Comparison of ENCODE assay signal across 15 cellular contexts in the genomic region with DNA sequence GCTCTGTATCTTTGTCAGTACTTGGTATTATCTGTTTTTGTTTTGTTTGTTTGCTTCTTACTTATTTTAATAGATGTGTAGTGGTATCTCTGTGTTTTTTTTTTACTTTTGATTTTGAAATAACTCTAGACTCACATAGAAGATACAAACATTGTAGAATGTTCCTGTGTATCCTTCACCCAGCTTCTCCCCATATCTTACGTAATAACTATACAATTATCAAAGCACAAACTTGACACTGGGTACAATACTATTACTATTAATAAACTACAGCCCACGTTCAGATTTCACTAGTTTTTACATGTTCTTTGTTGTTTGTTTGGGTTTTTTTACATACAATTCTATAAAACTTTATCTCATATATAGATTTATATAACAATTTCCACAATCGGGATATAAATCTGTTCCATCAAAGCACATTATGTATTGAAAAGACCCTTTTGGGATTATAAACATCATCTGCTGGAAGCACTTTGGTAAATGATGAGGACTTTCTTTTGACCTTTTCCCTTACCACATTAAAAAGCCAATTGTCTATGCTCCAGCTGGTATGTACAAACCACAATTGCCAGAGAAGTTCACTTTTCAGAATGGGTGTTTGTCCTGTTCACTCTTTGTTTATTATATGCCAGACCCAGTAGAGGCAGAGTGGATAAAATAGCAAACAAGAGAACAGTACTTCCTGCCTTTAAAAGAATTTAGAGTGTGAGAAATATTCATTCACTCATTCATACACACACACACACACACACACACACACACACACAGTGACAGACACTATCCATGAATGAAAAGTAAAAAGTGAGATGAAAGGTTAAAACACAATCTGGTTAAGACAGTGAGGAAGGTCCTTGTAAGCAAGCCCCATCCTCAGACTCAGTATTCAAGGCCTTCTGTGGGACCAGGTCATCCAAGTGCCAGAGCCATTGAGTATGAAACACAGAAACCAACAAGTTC.
DNase-seq lines count a peak whose midpoint lies in the region; ATAC-seq and TF ChIP-seq lines count a peak whose summit lies in the region.
"Had no signal": no experiment of that assay in that cellular context is flagged by ENCODE, and none has a peak within 500 bp of the region (broad histone marks: within the 10 kb centered on the region; RNA-seq: fewer than 3 reads in every experiment).

No MANE protein-coding gene starts in this region.

- H4K91ac ChIP-seq in mesenchymal stem cell (ENCODE audit: low read length), result no peak overlapping the region

- peaks cover 44 to 97% (median 83%) of the 10 kb centered on the region in 4 donors for H3K4me1 Mint-ChIP-seq in CD4-positive, CD25-positive, alpha-beta regulatory T cell
- H3K4me1 Mint-ChIP-seq in effector memory CD8-positive, alpha-beta T cell (ENCODE audit: low read depth in 2 of 2), result peaks cover 47 to 76% of the 10 kb centered on the region in 2 donors

- no peak overlapping the region for H4K8ac ChIP-seq in mesenchymal stem cell (ENCODE audit: low read length)

- no peaks in the 10 kb centered on the region for H3K27me3 ChIP-seq in CD4-positive, CD25-positive, alpha-beta regulatory T cell (ENCODE audit: control insufficient read depth, insufficient read depth, low read length)
- no peaks in the 10 kb centered on the region for H3K27me3 ChIP-seq in HCT116 (ENCODE audit: insufficient read depth, low read length)
- no peaks in the 10 kb centered on the region for H3K27me3 ChIP-seq in mesenchymal stem cell (ENCODE audit: control insufficient read depth in 1 of 2, insufficient read depth in 1 of 2, low read length in 2 of 2)
- H3K27me3 ChIP-seq: Peyer's patch had no signal

- H2BK12ac ChIP-seq in mesenchymal stem cell (ENCODE audit: low read length in 2 of 2), result no peak overlapping the region

- H3K4me2 ChIP-seq in HCT116 (ENCODE audit: low read length) (peak overlapping the region; percentile 48), mesenchymal stem cell (ENCODE audit: low read length, poor library complexity, severe bottlenecking) (no peak overlapping the region)

- no peak overlapping the region for H2BK15ac ChIP-seq in mesenchymal stem cell (ENCODE audit: low read depth, poor library complexity, severe bottlenecking)

- RAD21 ChIA-PET in HCT116 (lab: Charles Lee; ENCODE audit: low non-redundant PET in 1 of 2, low total read pairs in 2 of 2, uncharacterized antibody in 2 of 2, unreplicated experiment in 2 of 2), result no interaction called here

- H3K18ac ChIP-seq in mesenchymal stem cell (ENCODE audit: low read depth in 1 of 2, low read length in 2 of 2), result no peak overlapping the region

- H2BK120ac ChIP-seq in mesenchymal stem cell (ENCODE audit: low read depth, low read length), result no peak overlapping the region

- ATAC-seq in CD4-positive, CD25-positive, alpha-beta regulatory T cell (ENCODE audit: low read depth in 2 of 2), result no peak
- ATAC-seq in HCT116, result peak; percentile 12; the same call in 1 of the 2 replicates
- no peak for ATAC-seq in effector memory CD8-positive, alpha-beta T cell (replicated peaks)
- no peak for ATAC-seq in GM21367 (IDR thresholded peaks at IDR 0.05; ENCODE audit: unreplicated experiment)

- BruUV-seq in HCT116 (replicated peaks; lab: Mats Ljungman, UMichigan), result no TSS peak

- H2AFZ ChIP-seq in HCT116 (ENCODE audit: low read depth, low read length, poor library complexity, severe bottlenecking) (no peak overlapping the region), mesenchymal stem cell (ENCODE audit: low read depth, low read length) (no peak overlapping the region)

- intact Hi-C loops in HCT116 (cut with micrococcal nuclease), result no loop called here

- peaks cover 74% of the 10 kb centered on the region for H3K4me1 ChIP-seq in CD4-positive, CD25-positive, alpha-beta regulatory T cell (ENCODE audit: control insufficient read depth, insufficient read depth, low read length, poor library complexity, severe bottlenecking)
- H3K4me1 ChIP-seq in HCT116 (ENCODE audit: control insufficient read depth in 1 of 2, insufficient read depth in 2 of 2, low read length in 2 of 2) (peaks cover 17 to 27% of the 10 kb centered on the region in 2 experiments), mesenchymal stem cell (ENCODE audit: control insufficient read depth, insufficient read depth, low read depth, low read length) (no peaks in the 10 kb centered on the region)

- no peaks in the 10 kb centered on the region for H3K9me3 Mint-ChIP-seq in CD4-positive, CD25-positive, alpha-beta regulatory T cell
- no peaks in the 10 kb centered on the region for H3K9me3 Mint-ChIP-seq in effector memory CD8-positive, alpha-beta T cell
- H3K9me3 Mint-ChIP-seq: IgD-negative memory B cell, naive B cell had no signal

- 75% methylated on average over 1 of the region's 3 CpGs for WGBS in mesenchymal stem cell

- POLR2A ChIA-PET in HCT116 (lab: Charles Lee), result no interaction called here

- H2BK5ac ChIP-seq in mesenchymal stem cell (ENCODE audit: low read depth, low read length, poor library complexity, severe bottlenecking), result no peak overlapping the region

- no peaks in the 10 kb centered on the region for H3K27me3 Mint-ChIP-seq in CD4-positive, CD25-positive, alpha-beta regulatory T cell
- no peaks in the 10 kb centered on the region for H3K27me3 Mint-ChIP-seq in effector memory CD8-positive, alpha-beta T cell
- H3K27me3 Mint-ChIP-seq: IgD-negative memory B cell, naive B cell had no signal

- H3K36me3 Mint-ChIP-seq in CD4-positive, CD25-positive, alpha-beta regulatory T cell, result no peaks in the 10 kb centered on the region
- H3K36me3 Mint-ChIP-seq in effector memory CD8-positive, alpha-beta T cell (ENCODE audit: insufficient read depth), result peaks cover 4% of the 10 kb centered on the region
- H3K36me3 Mint-ChIP-seq: naive B cell had no signal

- H3K23ac ChIP-seq in mesenchymal stem cell (ENCODE audit: low read length in 2 of 2), result no peak overlapping the region

- TF ChIP-seq POLR2A in HCT116 (IDR thresholded peaks at IDR 0.05; ENCODE audit: borderline replicate concordance, extremely low read depth, insufficient read depth, insufficient read length), result no peak

- H3K4me3 Mint-ChIP-seq in CD4-positive, CD25-positive, alpha-beta regulatory T cell, result peak overlapping the region in 2 of 4 donors; percentile 25 to 50
- H3K4me3 Mint-ChIP-seq in effector memory CD8-positive, alpha-beta T cell, result peak overlapping the region in 1 of 2 donors; percentile 82
- H3K4me3 Mint-ChIP-seq: naive B cell had no signal

- H2AK5ac ChIP-seq in mesenchymal stem cell (ENCODE audit: low read length, severe bottlenecking), result no peak overlapping the region

- H3K4ac ChIP-seq in mesenchymal stem cell (ENCODE audit: low read depth in 1 of 2, low read length in 2 of 2), result no peak overlapping the region

- H3K79me2 ChIP-seq in HCT116 (ENCODE audit: insufficient read depth, low read length), result no peaks in the 10 kb centered on the region

- TF ChIP-seq CTCF in HCT116 (IDR thresholded peaks at IDR 0.05 in 2 of 3, conservative IDR thresholded peaks at IDR 0.05 in 1 of 3; ENCODE audit: borderline replicate concordance in 1 of 3, insufficient read depth in 1 of 3, low read depth in 2 of 3, low read length in 2 of 3), result no peak

- no peaks in the 10 kb centered on the region for H3K9me2 ChIP-seq in HCT116 (ENCODE audit: insufficient read depth)

- DNase-seq in CD4-positive, CD25-positive, alpha-beta regulatory T cell, result peak in 1 of 3 donors; percentile 48
- DNase-seq in HCT116 (ENCODE audit: low read depth, low spot score) (no peak), mesenchymal stem cell (peak; percentile 19), UCSD-AML1 (lab: John Stamatoyannopoulos, UW; ENCODE audit: unreplicated experiment) (no peak), EL (no peak)
- no peak for DNase-seq in effector memory CD8-positive, alpha-beta T cell
- DNase-seq: activated effector memory CD4-positive, alpha-beta T cell treated with Interleukin-2 at 50 U/mL for 16 hours; DND-41; naive B cell; NCI-H1436; Peyer's patch; stimulated activated CD4-positive, alpha-beta T cell treated with anti-CD3 and anti-CD28 coated beads, Interleukin-2, amount 100 ng/mL, for 48 hours had no signal

- no peaks in the 10 kb centered on the region for H4K20me1 ChIP-seq in HCT116 (ENCODE audit: insufficient read depth)

- peak overlapping the region; percentile 79 to 86 (median 81) for H3K27ac Mint-ChIP-seq in CD4-positive, CD25-positive, alpha-beta regulatory T cell
- peak overlapping the region in 1 of 2 donors; percentile 86 for H3K27ac Mint-ChIP-seq in effector memory CD8-positive, alpha-beta T cell

- H3K79me1 ChIP-seq in mesenchymal stem cell (replicated peaks; ENCODE audit: low read length, poor library complexity, severe bottlenecking), result peaks cover 21% of the 10 kb centered on the region

- peak overlapping the region; percentile 68 for H3K27ac ChIP-seq in CD4-positive, CD25-positive, alpha-beta regulatory T cell (ENCODE audit: insufficient read depth, low read length, poor library complexity, severe bottlenecking)
- H3K27ac ChIP-seq in HCT116 (ENCODE audit: low read depth, low read length) (peak overlapping the region; percentile 9; the same call in 1 of the 2 replicates), angular gyrus (ENCODE audit: low read depth, low read length) (peak overlapping the region; percentile 98), mesenchymal stem cell (ENCODE audit: low read length, poor library complexity, severe bottlenecking) (no peak overlapping the region)

- no peaks in the 10 kb centered on the region for H3K36me3 ChIP-seq in CD4-positive, CD25-positive, alpha-beta regulatory T cell (ENCODE audit: control insufficient read depth, insufficient read depth, low read length)
- H3K36me3 ChIP-seq in HCT116 (ENCODE audit: control insufficient read depth in 1 of 2, insufficient read depth in 2 of 2, low read length in 2 of 2) (no peaks in the 10 kb centered on the region), mesenchymal stem cell (ENCODE audit: control insufficient read depth in 1 of 2, insufficient read depth in 2 of 2, low read depth in 1 of 2, low read length in 2 of 2) (no peaks in the 10 kb centered on the region)
- H3K36me3 ChIP-seq: Peyer's patch had no signal

- no peak overlapping the region for H3K9ac ChIP-seq in HCT116 (ENCODE audit: low read length)
- H3K9ac ChIP-seq in mesenchymal stem cell (ENCODE audit: low read length), result no peak overlapping the region

- CTCF ChIA-PET in HCT116 (lab: Charles Lee), result no interaction called here

- H3K9me3 ChIP-seq in CD4-positive, CD25-positive, alpha-beta regulatory T cell (ENCODE audit: control insufficient read depth in 2 of 2, low read length in 2 of 2), result no peaks in the 10 kb centered on the region
- no peaks in the 10 kb centered on the region for H3K9me3 ChIP-seq in HCT116 (ENCODE audit: control insufficient read depth in 1 of 2, insufficient read depth in 1 of 2, low read depth in 1 of 2, low read length in 2 of 2)
- no peaks in the 10 kb centered on the region for H3K9me3 ChIP-seq in mesenchymal stem cell (ENCODE audit: control insufficient read depth, low read length)
- H3K9me3 ChIP-seq: Peyer's patch had no signal

- no peak overlapping the region for H3K14ac ChIP-seq in mesenchymal stem cell (ENCODE audit: low read length in 2 of 2)

- H3K4me3 ChIP-seq in CD4-positive, CD25-positive, alpha-beta regulatory T cell (ENCODE audit: low read depth, low read length), result peak overlapping the region; percentile 73
- H3K4me3 ChIP-seq in HCT116 (replicated peaks in 1 of 2; ENCODE audit: low read depth in 1 of 2, low read length in 2 of 2) (no peak overlapping the region), mesenchymal stem cell (ENCODE audit: insufficient read depth in 1 of 2, low read depth in 1 of 2, low read length in 2 of 2) (no peak overlapping the region)
- H3K4me3 ChIP-seq: Peyer's patch had no signal

- TF ChIP-seq RAD21 in HCT116 (IDR thresholded peaks at IDR 0.05; ENCODE audit: low read depth), result no peak
